ENCODE assay signal across 8 cellular contexts in the genomic region with DNA sequence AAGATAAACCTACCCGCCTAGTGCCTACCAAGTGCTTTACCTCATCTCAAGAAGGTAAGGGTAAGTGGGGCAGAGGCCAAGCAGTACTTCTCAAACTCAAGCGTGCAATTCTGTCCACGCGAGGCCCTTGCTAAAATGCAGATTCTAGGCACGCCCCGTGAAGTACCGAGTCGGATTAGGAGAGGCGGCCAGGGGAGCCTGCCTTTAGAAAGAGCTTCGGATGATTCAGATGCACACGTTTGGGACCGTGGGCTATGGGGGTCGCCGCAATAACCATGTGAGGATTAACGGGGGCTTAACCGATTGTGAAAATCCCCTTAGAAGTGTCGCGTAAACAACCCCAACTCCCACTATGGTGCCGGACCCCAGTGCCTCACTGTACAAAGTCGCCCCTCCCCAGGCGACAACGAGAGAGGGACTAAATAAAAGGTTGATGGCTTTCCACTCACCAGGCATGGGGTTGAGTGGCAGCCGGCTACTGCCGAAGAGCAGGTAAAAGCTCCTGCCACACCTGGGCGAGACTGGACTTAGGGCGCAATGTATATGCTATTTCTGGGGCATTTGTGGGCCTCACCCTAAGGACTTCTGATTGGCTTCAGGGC. TPM values are rescaled to one million over a fixed set of nuclear protein-coding genes. Genes with fewer than 3 reads are reported as not detected.
A peak's percentile ranks its signal among the peaks of the same experiment; 100 is the strongest.
DNase-seq lines count a peak whose midpoint lies in the region; TF ChIP-seq lines count a peak whose summit lies in the region.

No MANE protein-coding gene starts in this region.

- H3K36me3 Mint-ChIP-seq in activated CD4-positive, alpha-beta T cell treated with anti-CD3 and anti-CD28 coated beads, Interleukin-2, amount 10 ng/mL, durations not matched to agents 24 days and 14 days (ENCODE audit: low read depth), result peaks cover 15% of the 10 kb centered on the region
- peaks cover 3% of the 10 kb centered on the region for H3K36me3 Mint-ChIP-seq in osteocyte (ENCODE audit: unreplicated experiment)

- peak overlapping the region; percentile 99 for H3K27ac Mint-ChIP-seq in activated CD4-positive, alpha-beta T cell treated with anti-CD3 and anti-CD28 coated beads, Interleukin-2, amount 10 ng/mL, durations not matched to agents 24 days and 14 days
- peak overlapping the region; percentile 97 for H3K27ac Mint-ChIP-seq in osteocyte (ENCODE audit: unreplicated experiment)

- TF ChIP-seq CTCF in AG10803 (conservative IDR thresholded peaks at IDR 0.05; ENCODE audit: low read length) (no peak), fibroblast of pulmonary artery (IDR thresholded peaks at IDR 0.05; ENCODE audit: low read length, missing control alignments) (no peak), osteocyte (IDR thresholded peaks at IDR 0.05) (no peak), GM13977 (IDR thresholded peaks at IDR 0.05; ENCODE audit: extremely low read depth, insufficient read depth, missing control alignments) (no peak)

- H3K36me3 ChIP-seq in HAP-1 (replicated peaks), result no peaks in the 10 kb centered on the region; the same call in 1 of the 2 replicates

- in situ Hi-C loops in HAP-1 (cut with MboI; ENCODE audit: low sequenced_read_pairs) (loop anchor here (10.0 kb wide), 1 partner anchor 121 kb away; no protein-coding TSS in a partner anchor), GM13977 (cut with MboI; ENCODE audit: low pct_unique_long_range_greater_than_20kb, low sequenced_read_pairs, unreplicated experiment) (no loop called here)

- intact Hi-C loops in activated CD4-positive, alpha-beta T cell treated with anti-CD3 and anti-CD28 coated beads, Interleukin-2, amount 10 ng/mL, durations not matched to agents 24 days and 14 days (cut with micrococcal nuclease), result loop anchor here (1.0 to 2.0 kb wide), 3 partner anchors 45 to 75 kb away; partner anchors contain the start of genes LRRC46, MRPL10 and PNPO

- H3K27me3 Mint-ChIP-seq in activated CD4-positive, alpha-beta T cell treated with anti-CD3 and anti-CD28 coated beads, Interleukin-2, amount 10 ng/mL, durations not matched to agents 24 days and 14 days, result no peaks in the 10 kb centered on the region
- H3K27me3 Mint-ChIP-seq in osteocyte (ENCODE audit: unreplicated experiment), result no peaks in the 10 kb centered on the region

- peak overlapping the region; percentile 97 for H3K4me3 Mint-ChIP-seq in activated CD4-positive, alpha-beta T cell treated with anti-CD3 and anti-CD28 coated beads, Interleukin-2, amount 10 ng/mL, durations not matched to agents 24 days and 14 days
- H3K4me3 Mint-ChIP-seq in osteocyte (ENCODE audit: unreplicated experiment), result peak overlapping the region; percentile 94

- H3K9me3 Mint-ChIP-seq in activated CD4-positive, alpha-beta T cell treated with anti-CD3 and anti-CD28 coated beads, Interleukin-2, amount 10 ng/mL, durations not matched to agents 24 days and 14 days, result no peaks in the 10 kb centered on the region
- H3K9me3 Mint-ChIP-seq in osteocyte (ENCODE audit: unreplicated experiment), result no peaks in the 10 kb centered on the region

- DNase-seq in AG10803 (ENCODE audit: low read depth) (no peak), HAP-1 (ENCODE audit: low spot score in 2 of 2) (peak in 1 of 2 experiments; percentile 34), fibroblast of pulmonary artery (ENCODE audit: low read depth) (peak; percentile 28), osteocyte (ENCODE audit: extremely low spot score, unreplicated experiment) (no peak), GM13977 (ENCODE audit: low spot score) (no peak), mesenteric fat pad (ENCODE audit: low spot score) (no peak)
- no peak for DNase-seq in activated CD4-positive, alpha-beta T cell treated with anti-CD3 and anti-CD28 coated beads, Interleukin-2, amount 10 ng/mL, durations not matched to agents 24 days and 14 days
- no peak for DNase-seq in central memory CD4-positive, alpha-beta T cell

- peaks cover 41% of the 10 kb centered on the region for H3K4me1 Mint-ChIP-seq in activated CD4-positive, alpha-beta T cell treated with anti-CD3 and anti-CD28 coated beads, Interleukin-2, amount 10 ng/mL, durations not matched to agents 24 days and 14 days
- peaks cover 32% of the 10 kb centered on the region for H3K4me1 Mint-ChIP-seq in osteocyte (ENCODE audit: unreplicated experiment)

- no peaks in the 10 kb centered on the region for H3K9me3 ChIP-seq in HAP-1

- no peaks in the 10 kb centered on the region for H3K4me1 ChIP-seq in HAP-1

- H3K4me3 ChIP-seq in AG10803 (ENCODE audit: low read length) (peak overlapping the region; percentile 98), HAP-1 (peak overlapping the region; percentile 59), fibroblast of pulmonary artery (replicated peaks; ENCODE audit: low read depth, low read length) (peak overlapping the region; percentile 94)

- H3K27me3 ChIP-seq in HAP-1 (ENCODE audit: low read depth), result no peaks in the 10 kb centered on the region

RNA-seq across cellular contexts. Expression of gene SP2, which starts 0.7 kb away (rescaled TPM):
- 18.3 and 21.7 TPM in 2 replicates for total RNA-seq in activated CD4-positive, alpha-beta T cell treated with anti-CD3 and anti-CD28 coated beads, Interleukin-2, amount 10 ng/mL, durations not matched to agents 24 days and 14 days
- total RNA-seq in osteocyte (19.9 and 20.7 TPM in 2 replicates), mesenteric fat pad (12.7 TPM)

RNA-seq across cellular contexts. Expression of gene SP6, which starts 44.4 kb away (rescaled TPM):
- total RNA-seq in activated CD4-positive, alpha-beta T cell treated with anti-CD3 and anti-CD28 coated beads, Interleukin-2, amount 10 ng/mL, durations not matched to agents 24 days and 14 days, result 0.05 TPM in 2 replicates
- total RNA-seq in osteocyte (0.16 TPM in 1 of 2 replicates, not detected in the other), mesenteric fat pad (1.9 TPM)

RNA-seq across cellular contexts. Expression of gene PNPO, which starts 46.0 kb away (rescaled TPM):
- total RNA-seq in activated CD4-positive, alpha-beta T cell treated with anti-CD3 and anti-CD28 coated beads, Interleukin-2, amount 10 ng/mL, durations not matched to agents 24 days and 14 days, result 61.5 and 69.4 TPM in 2 replicates
- total RNA-seq in osteocyte (9.0 and 9.2 TPM in 2 replicates), mesenteric fat pad (28.2 TPM)

RNA-seq across cellular contexts. Expression of gene SCRN2, which starts 54.3 kb away (rescaled TPM):
- total RNA-seq in activated CD4-positive, alpha-beta T cell treated with anti-CD3 and anti-CD28 coated beads, Interleukin-2, amount 10 ng/mL, durations not matched to agents 24 days and 14 days, result 24.3 and 24.8 TPM in 2 replicates
- total RNA-seq in osteocyte, result 25.4 and 25.6 TPM in 2 replicates
- total RNA-seq in mesenteric fat pad, result 70.6 TPM
